Comparison of ENCODE assay signal across 7 cellular contexts in the genomic region with DNA sequence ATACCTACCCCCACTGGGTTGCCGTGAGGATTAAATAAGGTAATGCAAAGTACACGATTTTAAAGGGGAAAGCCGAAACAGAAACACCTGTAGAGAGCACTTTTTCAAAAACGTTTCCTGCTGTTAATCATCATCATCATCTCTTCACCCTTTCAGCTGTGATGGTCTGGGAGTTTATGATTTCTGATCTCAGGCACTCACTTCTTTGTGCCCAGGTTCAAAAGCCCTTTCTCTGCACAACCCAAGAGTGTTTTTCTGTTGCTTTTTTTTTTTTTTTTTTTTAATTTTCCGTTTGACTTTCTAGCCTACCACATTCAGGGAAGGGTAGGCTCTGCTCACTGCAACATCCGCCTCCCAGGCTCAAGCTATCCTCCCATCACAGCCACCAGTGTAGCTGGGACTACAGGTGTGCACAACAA. TPM values are rescaled to one million over a fixed set of nuclear protein-coding genes. Genes with fewer than 3 reads are reported as not detected.
A peak's percentile ranks its signal among the peaks of the same experiment; 100 is the strongest.
DNase-seq lines count a peak whose midpoint lies in the region; FAIRE-seq and TF ChIP-seq lines count a peak whose summit lies in the region.

No MANE protein-coding gene starts in this region.

- peak overlapping the region; percentile 43 to 99 (median 68) for H3K4me3 Mint-ChIP-seq in brain

- DNase-seq in GM18507 (ENCODE audit: extremely low spot score, insufficient read length, low read depth) (no peak), MM.1S (peak; percentile 65), NCI-H1092 treated with DMSO at 0.1 percent for 48 hours (lab: John Stamatoyannopoulos, UW) (no peak), cortex of kidney (lab: John Stamatoyannopoulos, UW) (no peak), head of caudate nucleus (no peak)

- H3K9ac ChIP-seq in MM.1S (ENCODE audit: low read length): peak overlapping the region; percentile 88
- no peak overlapping the region for H3K9ac ChIP-seq in parathyroid adenoma

- H3K9me2 ChIP-seq in MM.1S (replicated peaks; ENCODE audit: insufficient read depth, low read length): no peaks in the 10 kb centered on the region

- H3K4me3 ChIP-seq in MM.1S (ENCODE audit: low read length) (peak overlapping the region; percentile 76), parathyroid adenoma (ENCODE audit: low read depth, low read length) (peak overlapping the region; percentile 59)

- H3K4me1 ChIP-seq in MM.1S (ENCODE audit: low read length) (peaks cover 15% of the 10 kb centered on the region), parathyroid adenoma (peaks cover 3% of the 10 kb centered on the region)

- peaks cover 0 to 3% (median 0%) of the 10 kb centered on the region in 5 experiments for H3K9me3 Mint-ChIP-seq in brain

- H3K27ac ChIP-seq in MM.1S (ENCODE audit: low read length) (peak overlapping the region; percentile 91), parathyroid adenoma (no peak overlapping the region)

- peaks cover 10% of the 10 kb centered on the region for H3F3A ChIP-seq in MM.1S (ENCODE audit: insufficient read depth, low read length)

- H3K27me3 Mint-ChIP-seq in brain: peaks cover 22% of the 10 kb centered on the region

- H2AFZ ChIP-seq in MM.1S (ENCODE audit: low read length): peak overlapping the region; percentile 85
- H2AFZ ChIP-seq in parathyroid adenoma: peak overlapping the region; percentile 90

- H3K36me3 ChIP-seq in MM.1S (replicated peaks; ENCODE audit: insufficient read depth, low read length) (no peaks in the 10 kb centered on the region), parathyroid adenoma (ENCODE audit: control insufficient read depth, insufficient read depth, low read length) (no peaks in the 10 kb centered on the region)

- H3K79me2 ChIP-seq in MM.1S (ENCODE audit: low read length): peaks cover 11% of the 10 kb centered on the region
- no peaks in the 10 kb centered on the region for H3K79me2 ChIP-seq in parathyroid adenoma

- peaks cover 21% of the 10 kb centered on the region for H3K4me1 Mint-ChIP-seq in brain

- TF ChIP-seq CTCF in MM.1S (IDR thresholded peaks at IDR 0.05; ENCODE audit: low read length): no peak
- no peak for TF ChIP-seq CTCF in brain (conservative IDR thresholded peaks at IDR 0.05)
- no peak for TF ChIP-seq CTCF in parathyroid adenoma (IDR thresholded peaks at IDR 0.05)

- H3K27ac Mint-ChIP-seq in brain: peak overlapping the region in 1 of 5 experiments; percentile 44

- FAIRE-seq in GM18507 (lab: Jason Lieb, UNC): peak; percentile 64

- intact Hi-C loops in head of caudate nucleus (cut with DNase I): no loop called here

- H3K36me3 Mint-ChIP-seq in brain: no peaks in the 10 kb centered on the region

- no peaks in the 10 kb centered on the region for H4K20me1 ChIP-seq in MM.1S (ENCODE audit: insufficient read depth, low read length)

- no peaks in the 10 kb centered on the region for H3K27me3 ChIP-seq in MM.1S (replicated peaks; ENCODE audit: insufficient read depth, low read length)
- H3K27me3 ChIP-seq in parathyroid adenoma (ENCODE audit: control insufficient read depth, insufficient read depth, low read length): no peaks in the 10 kb centered on the region

- no peaks in the 10 kb centered on the region for H3K9me3 ChIP-seq in MM.1S (replicated peaks; ENCODE audit: insufficient read depth, low read length)
- no peaks in the 10 kb centered on the region for H3K9me3 ChIP-seq in parathyroid adenoma (ENCODE audit: control insufficient read depth, low read length)

- H3K4me2 ChIP-seq in MM.1S (ENCODE audit: low read depth, low read length) (peak overlapping the region; percentile 99), parathyroid adenoma (ENCODE audit: low read length) (peak overlapping the region; percentile 76)

RNA-seq across cellular contexts. Expression of a gene that starts 0.9 kb away (rescaled TPM):
- polyA plus RNA-seq in brain (ENCODE audit: insufficient read depth, low read depth, low replicate concordance): 31.6 TPM

RNA-seq across cellular contexts. Expression of a gene that starts 10.4 kb away (rescaled TPM):
- polyA plus RNA-seq in brain (ENCODE audit: insufficient read depth, low read depth, low replicate concordance): 3.6 TPM

RNA-seq across cellular contexts. Expression of a gene that starts 27.5 kb away (rescaled TPM):
- polyA plus RNA-seq in brain (ENCODE audit: insufficient read depth, low read depth, low replicate concordance): 278 TPM

RNA-seq across cellular contexts. Expression of a gene that starts 46.6 kb away (rescaled TPM):
- 3.6 TPM for polyA plus RNA-seq in brain (ENCODE audit: insufficient read depth, low read depth, low replicate concordance)
